Comparison of ENCODE assay signal across 9 cellular contexts in genomic region chr6:6659600-6660327, GRCh38.
DNase-seq lines count a peak whose midpoint lies in the region; ATAC-seq, FAIRE-seq and TF ChIP-seq lines count a peak whose summit lies in the region.
"Had no signal": no experiment of that assay in that cellular context is flagged by ENCODE, and none has a peak within 500 bp of the region (broad histone marks: within the 10 kb centered on the region; RNA-seq: fewer than 3 reads in every experiment).

No MANE protein-coding gene starts in this region.

- H3K9me3 Mint-ChIP-seq in IgD-negative memory B cell = no peaks in the 10 kb centered on the region

- in situ Hi-C loops in GM12878 (cut with MboI) = no loop called here

- WGBS in GM12878 (ENCODE audit: insufficient coverage, insufficient replicate concordance, low lambda C conversion rate, missing lambda C conversion rate) = 46% methylated on average over 7 of the region's 7 CpGs

- no peaks in the 10 kb centered on the region for H3K79me2 ChIP-seq in GM12878 (ENCODE audit: control insufficient read depth, insufficient read depth, low read length)

- no peak overlapping the region for H3K27ac ChIP-seq in GM12878 (ENCODE audit: control insufficient read depth, insufficient read depth)

- peak; percentile 71 for FAIRE-seq in GM19239 (lab: Jason Lieb, UNC)
- peak; percentile 7 for FAIRE-seq in GM12878 (lab: Jason Lieb, UNC)
- FAIRE-seq: TTC549 had no signal

- H4K20me1 ChIP-seq in GM12878 (ENCODE audit: control insufficient read depth, insufficient read depth) = no peaks in the 10 kb centered on the region

- no peak overlapping the region for H3K4me2 ChIP-seq in GM12878 (ENCODE audit: control insufficient read depth, insufficient read depth)

- DNase-seq in Ammon's horn (ENCODE audit: low spot score) = peak; percentile 77
- peak; percentile 38 for DNase-seq in GM19239 (ENCODE audit: insufficient read length, low spot score)
- no peak for DNase-seq in GM12878 (ENCODE audit: low read depth, low spot score)
- no peak for DNase-seq in superior temporal gyrus (ENCODE audit: extremely low spot score)
- no peak for DNase-seq in NCI-H2227 treated with DMSO at 0.1 percent for 48 hours (lab: John Stamatoyannopoulos, UW)

- SMC1A ChIA-PET in GM12878 (lab: Charles Lee; ENCODE audit: uncharacterized antibody, unreplicated experiment) = interaction anchor here (0.7 to 4.3 kb wide), 28 partner anchors 10 to 264 kb away, joined by 3 to 40 read pairs (median 4); partner anchors contain the start of gene LY86

- H3K27me3 ChIP-seq in GM12878 (replicated peaks in 1 of 2; ENCODE audit: control insufficient read depth in 2 of 2, insufficient read depth in 2 of 2, low read length in 1 of 2) = no peaks in the 10 kb centered on the region

- CTCF ChIA-PET in GM12878 (lab: Yijun Ruan, JAX) = interaction anchor here (0.6 to 3.3 kb wide), 15 partner anchors 14 to 618 kb away, joined by 3 to 24 read pairs (median 3); no protein-coding TSS in a partner anchor

- peak overlapping the region; percentile 65 for H2AFZ ChIP-seq in GM12878 (ENCODE audit: control insufficient read depth, low read depth, low read length)

- no peak for TF ChIP-seq RAD21 in GM12878 (IDR thresholded peaks at IDR 0.05; ENCODE audit: insufficient read depth, low read depth, low read length)

- H3K4me3 Mint-ChIP-seq in IgD-negative memory B cell = peak overlapping the region in 3 of 4 donors; percentile 6 to 74 (median 42)

- peaks cover 2% of the 10 kb centered on the region; the same call in 2 of the 3 replicates for H3K9me3 ChIP-seq in GM12878 (replicated peaks; ENCODE audit: control insufficient read depth, insufficient read depth, low read length)

- no TSS peak for BruUV-seq in GM12878 (replicated peaks; lab: Mats Ljungman, UMichigan)

- POLR2A ChIA-PET in GM12878 (lab: Charles Lee) = interaction anchor here (0.6 to 2.0 kb wide), 6 partner anchors 18 to 73 kb away, joined by 3 to 7 read pairs (median 4); partner anchors contain the start of gene LY86

- H3K9ac ChIP-seq in GM12878 (ENCODE audit: control insufficient read depth, insufficient read depth, low read length) = no peak overlapping the region

- no peak for TF ChIP-seq EP300 in GM12878 (IDR thresholded peaks at IDR 0.05; ENCODE audit: borderline replicate concordance in 1 of 2, control insufficient read depth in 1 of 2, low read depth in 2 of 2, low read length in 2 of 2)

- RAD21 ChIA-PET in GM12878 (lab: Charles Lee; ENCODE audit: unreplicated experiment) = interaction anchor here (0.5 to 4.1 kb wide), 18 partner anchors 10 to 618 kb away, joined by 3 to 25 read pairs (median 3); partner anchors contain the start of gene LY86

- intact Hi-C loops in GM12878 (cut with micrococcal nuclease; ENCODE audit: unreplicated experiment) = loop anchor here (1.0 kb wide), 1 partner anchor 71 kb away; the partner anchor contains the start of gene LY86

- H3K36me3 ChIP-seq in GM12878 (ENCODE audit: control insufficient read depth in 2 of 2, insufficient read depth in 2 of 2, low read length in 1 of 2) = no peaks in the 10 kb centered on the region

- no peak for TF ChIP-seq POLR2A in GM12878 (IDR thresholded peaks at IDR 0.05; ENCODE audit: low read depth, low read length)

- peaks cover 6 to 19% (median 18%) of the 10 kb centered on the region in 3 donors for H3K4me1 Mint-ChIP-seq in IgD-negative memory B cell

- no peak for TF ChIP-seq CTCF in GM12878 (IDR thresholded peaks at IDR 0.05 in 2 of 3, conservative IDR thresholded peaks at IDR 0.05 in 1 of 3; ENCODE audit: control insufficient read depth in 2 of 3, extremely low read depth in 1 of 3, insufficient read depth in 1 of 3, low read depth in 3 of 3, low read length in 3 of 3)

- ATAC-seq in GM12878 (peak; percentile 89), GM19035 (IDR thresholded peaks at IDR 0.05; ENCODE audit: unreplicated experiment) (no peak), GM21381 (IDR thresholded peaks at IDR 0.05; ENCODE audit: unreplicated experiment) (no peak)

- no peaks in the 10 kb centered on the region for H3K27me3 Mint-ChIP-seq in IgD-negative memory B cell

- no peak overlapping the region for H3K4me3 ChIP-seq in GM12878

- H3K4me1 ChIP-seq in GM12878 (ENCODE audit: control insufficient read depth, insufficient read depth, low read length) = peaks cover 33% of the 10 kb centered on the region

- H3K36me3 Mint-ChIP-seq in IgD-negative memory B cell = peaks cover 6% of the 10 kb centered on the region

- peak overlapping the region; percentile 56 to 95 (median 76) for H3K27ac Mint-ChIP-seq in IgD-negative memory B cell

TF ChIP-seq in GM12878, 131 proteins besides CTCF, POLR2A, EP300 and RAD21 (continues in another document):
- TF ChIP-seq FOXM1 (IDR thresholded peaks at IDR 0.05; ENCODE audit: low read depth, low read length) (no peak), USF1 (IDR thresholded peaks at IDR 0.05; ENCODE audit: borderline replicate concordance, extremely low read length, insufficient read depth, low read depth, low read length) (peak; percentile 66), ZNF687 (IDR thresholded peaks at IDR 0.05) (peak; percentile 80), SPI1 (IDR thresholded peaks at IDR 0.05; ENCODE audit: borderline replicate concordance, insufficient read depth, low read depth, low read length) (peak; percentile 98), RAD51 (IDR thresholded peaks at IDR 0.05) (peak; percentile 82), ESRRA (IDR thresholded peaks at IDR 0.05; ENCODE audit: low read length) (no peak), PRDM15 (CRISPR knock-in tag; IDR thresholded peaks at IDR 0.05) (no peak), RB1 (IDR thresholded peaks at IDR 0.05; ENCODE audit: borderline replicate concordance) (no peak), SRF (IDR thresholded peaks at IDR 0.05; ENCODE audit: low read depth in 2 of 2, low read length in 2 of 2) (no peak), ETV6 (conservative IDR thresholded peaks at IDR 0.05 in 1 of 2, IDR thresholded peaks at IDR 0.05 in 1 of 2; ENCODE audit: borderline replicate concordance in 1 of 2, low read depth in 1 of 2) (no peak), ZNF622 (IDR thresholded peaks at IDR 0.05) (no peak), CBFB (IDR thresholded peaks at IDR 0.05; ENCODE audit: low read depth) (peak; percentile 17; the same call in 1 of the 2 replicates), NR2F1 (conservative IDR thresholded peaks at IDR 0.05) (no peak)

Comparison
In these comparisons a context has a peak if more than half of its experiments do, and no peak if none do; other contexts are left out.
1. DNase-seq: peak in Ammon's horn (single experiment) and GM19239 (single experiment); none in GM12878 (single experiment), superior temporal gyrus (single experiment) and NCI-H2227 treated with DMSO at 0.1 percent for 48 hours (single experiment).